In genomic region chr13:76668141-76668540, GRCh38 we compare ENCODE assay signal across 25 cellular contexts.
"Had no signal": no experiment of that assay in that cellular context is flagged by ENCODE, and none has a peak within 500 bp of the region (broad histone marks: within the 10 kb centered on the region; RNA-seq: fewer than 3 reads in every experiment).

No MANE protein-coding gene starts in this region.

- H3K4me1 ChIP-seq: psoas muscle had no signal

- H3K9me3 Mint-ChIP-seq: effector memory CD8-positive, alpha-beta T cell; naive thymus-derived CD8-positive, alpha-beta T cell; nephron progenitor cell; stimulated activated naive B cell treated with anti-CD40 and anti-IgM and Interleukin-4, amounts not matched to agents 10 μg/mL and 1 μg/mL and 100 μg/mL, for 72 hours; stimulated activated naive CD8-positive, alpha-beta T cell treated with anti-CD3 and anti-CD28 coated beads, Interleukin-15, Interleukin-2, amounts not matched to agents 100 ng/mL and 50 ng/mL, for 24 hours had no signal

- H3K36me3 ChIP-seq: esophagus muscularis mucosa, left ventricle myocardium inferior, lower lobe of right lung, ovary, thoracic aorta, tibial nerve, upper lobe of left lung had no signal

- H3K9me3 ChIP-seq: esophagus muscularis mucosa, left ventricle myocardium inferior, lower lobe of right lung, ovary, psoas muscle, thoracic aorta, tibial nerve, upper lobe of left lung had no signal

- H3K27me3 Mint-ChIP-seq: effector memory CD8-positive, alpha-beta T cell; naive thymus-derived CD8-positive, alpha-beta T cell; stimulated activated naive B cell treated with anti-CD40 and anti-IgM and Interleukin-4, amounts not matched to agents 10 μg/mL and 1 μg/mL and 100 μg/mL, for 72 hours; stimulated activated naive CD8-positive, alpha-beta T cell treated with anti-CD3 and anti-CD28 coated beads, Interleukin-15, Interleukin-2, amounts not matched to agents 100 ng/mL and 50 ng/mL, for 24 hours had no signal

- H3K4me3 Mint-ChIP-seq: effector memory CD8-positive, alpha-beta T cell; immature natural killer cell; naive thymus-derived CD8-positive, alpha-beta T cell; nephron progenitor cell; stimulated activated naive B cell treated with anti-CD40 and anti-IgM and Interleukin-4, amounts not matched to agents 10 μg/mL and 1 μg/mL and 100 μg/mL, for 72 hours; stimulated activated naive CD8-positive, alpha-beta T cell treated with anti-CD3 and anti-CD28 coated beads, Interleukin-15, Interleukin-2, amounts not matched to agents 100 ng/mL and 50 ng/mL, for 24 hours had no signal

- H3K4me1 Mint-ChIP-seq: immature natural killer cell; naive thymus-derived CD8-positive, alpha-beta T cell; nephron progenitor cell had no signal

- H3K36me3 Mint-ChIP-seq: immature natural killer cell; naive thymus-derived CD8-positive, alpha-beta T cell; stimulated activated naive B cell treated with anti-CD40 and anti-IgM and Interleukin-4, amounts not matched to agents 10 μg/mL and 1 μg/mL and 100 μg/mL, for 72 hours had no signal

- DNase-seq: cerebellar nuclear complex; cortex of kidney; effector memory CD8-positive, alpha-beta T cell; hypothalamus; immature natural killer cell; islet precursor cell; left colon; left ventricle myocardium inferior; lower lobe of right lung; nephron progenitor cell; occipital lobe; posterior cingulate gyrus; psoas muscle; right cardiac atrium; stimulated activated CD4-positive, alpha-beta T cell treated with anti-CD3 and anti-CD28 coated beads, Interleukin-15, amount 100 ng/mL, for 24 hours; stimulated activated CD4-positive, alpha-beta T cell treated with anti-CD3 and anti-CD28 coated beads, Interleukin-2, amount 100 ng/mL, for 48 hours; stimulated activated naive B cell treated with anti-CD40 and anti-IgM and Interleukin-4, amounts not matched to agents 10 μg/mL and 1 μg/mL and 100 μg/mL, for 72 hours; upper lobe of left lung had no signal

- H3K4me3 ChIP-seq: esophagus muscularis mucosa, left ventricle myocardium inferior, lower lobe of right lung, ovary, psoas muscle, skin epidermis, thoracic aorta, tibial nerve, upper lobe of left lung had no signal

- ATAC-seq: effector memory CD8-positive, alpha-beta T cell had no signal

- H3K27ac ChIP-seq: esophagus muscularis mucosa, left ventricle myocardium inferior, lower lobe of right lung, ovary, psoas muscle, skin epidermis, thoracic aorta, tibial nerve, upper lobe of left lung had no signal

- H3K27ac Mint-ChIP-seq: effector memory CD8-positive, alpha-beta T cell; immature natural killer cell; naive thymus-derived CD8-positive, alpha-beta T cell; nephron progenitor cell; stimulated activated naive B cell treated with anti-CD40 and anti-IgM and Interleukin-4, amounts not matched to agents 10 μg/mL and 1 μg/mL and 100 μg/mL, for 72 hours; stimulated activated naive CD8-positive, alpha-beta T cell treated with anti-CD3 and anti-CD28 coated beads, Interleukin-15, Interleukin-2, amounts not matched to agents 100 ng/mL and 50 ng/mL, for 24 hours had no signal

- H3K27me3 ChIP-seq: esophagus muscularis mucosa, ovary, tibial nerve, upper lobe of left lung had no signal
